Comparison of ENCODE assay signal across 9 cellular contexts in genomic region chr12:69779928-69780327, GRCh38. TPM values are rescaled to one million over a fixed set of nuclear protein-coding genes. Genes with fewer than 3 reads are reported as not detected.
A peak's percentile ranks its signal among the peaks of the same experiment; 100 is the strongest.
DNase-seq lines count a peak whose midpoint lies in the region; ATAC-seq, FAIRE-seq and TF ChIP-seq lines count a peak whose summit lies in the region.
"Had no signal": no experiment of that assay in that cellular context is flagged by ENCODE, and none has a peak within 500 bp of the region (broad histone marks: within the 10 kb centered on the region; RNA-seq: fewer than 3 reads in every experiment).

No MANE protein-coding gene starts in this region.

- H3K4me1 ChIP-seq in esophagus muscularis mucosa = no peaks in the 10 kb centered on the region

- no peaks in the 10 kb centered on the region for H3K27me3 Mint-ChIP-seq in CD4-positive, alpha-beta T cell

- no peak overlapping the region for H3K4me3 ChIP-seq in WI38 (ENCODE audit: low read depth, low read length)
- no peak overlapping the region for H3K4me3 ChIP-seq in esophagus muscularis mucosa

- no peak for TF ChIP-seq POLR2A in esophagus muscularis mucosa (IDR thresholded peaks at IDR 0.05; ENCODE audit: low read depth)

- no peaks in the 10 kb centered on the region for H3K36me3 ChIP-seq in esophagus muscularis mucosa

- H3K9me3 ChIP-seq in esophagus muscularis mucosa = peaks cover 0 to 7% (median 0%) of the 10 kb centered on the region in 4 donors
- no peaks in the 10 kb centered on the region for H3K9me3 ChIP-seq in CD4-positive, alpha-beta T cell (ENCODE audit: control insufficient read depth, low read length)
- H3K9me3 ChIP-seq: neutrophil had no signal

- no peak for ATAC-seq in HG02852 (IDR thresholded peaks at IDR 0.05; ENCODE audit: unreplicated experiment)
- no peak for ATAC-seq in CD4-positive, alpha-beta T cell (ENCODE audit: poor library complexity)
- ATAC-seq in HG03565 (IDR thresholded peaks at IDR 0.05; ENCODE audit: unreplicated experiment) = no peak

- H3K27ac Mint-ChIP-seq in CD4-positive, alpha-beta T cell = no peak overlapping the region

- TF ChIP-seq EP300 in esophagus muscularis mucosa (IDR thresholded peaks at IDR 0.05) = no peak

- no peak overlapping the region for H3K4me3 Mint-ChIP-seq in CD4-positive, alpha-beta T cell

- peaks cover 54% of the 10 kb centered on the region for H3K36me3 Mint-ChIP-seq in CD4-positive, alpha-beta T cell (ENCODE audit: low read depth)

- TF ChIP-seq CTCF in WI38 (IDR thresholded peaks at IDR 0.05; ENCODE audit: low read depth, low read length) = peak; percentile 33; the same call in 1 of the 2 replicates
- no peak for TF ChIP-seq CTCF in esophagus muscularis mucosa (IDR thresholded peaks at IDR 0.05)
- TF ChIP-seq CTCF in CD4-positive, alpha-beta T cell (IDR thresholded peaks at IDR 0.05) = no peak

- intact Hi-C loops in esophagus muscularis mucosa (cut with DNase I) = no loop called here
- intact Hi-C loops in CD4-positive, alpha-beta T cell (cut with DNase I, micrococcal nuclease) = no loop called here

- H3K27ac ChIP-seq in esophagus muscularis mucosa (replicated peaks in 1 of 4) = no peak overlapping the region
- no peak overlapping the region for H3K27ac ChIP-seq in CD4-positive, alpha-beta T cell (ENCODE audit: low read depth, low read length)
- H3K27ac ChIP-seq: neutrophil had no signal

- no peaks in the 10 kb centered on the region for H3K27me3 ChIP-seq in esophagus muscularis mucosa
- H3K27me3 ChIP-seq in CD4-positive, alpha-beta T cell (ENCODE audit: control insufficient read depth, insufficient read depth, low read length) = no peaks in the 10 kb centered on the region
- H3K27me3 ChIP-seq: neutrophil had no signal

- DNase-seq in DMS53 treated with DMSO at 0.1 percent for 48 hours (lab: John Stamatoyannopoulos, UW; ENCODE audit: unreplicated experiment) = peak; percentile 7
- peak; percentile 41 for DNase-seq in HTR-8/SVneo (ENCODE audit: insufficient read length, low spot score)
- peak; percentile 0 for DNase-seq in kidney glomerular epithelial cell (lab: John Stamatoyannopoulos, UW)
- DNase-seq in esophagus muscularis mucosa (ENCODE audit: extremely low spot score) = no peak
- DNase-seq in CD4-positive, alpha-beta T cell = no peak

- peaks cover 3% of the 10 kb centered on the region for H3K9me3 Mint-ChIP-seq in CD4-positive, alpha-beta T cell

- CTCF ChIA-PET in CD4-positive, alpha-beta T cell (lab: Charles Lee) = no interaction called here

- FAIRE-seq in HTR-8/SVneo (lab: Jason Lieb, UNC) = peak; percentile 42

- 59% methylated on average over 7 of the region's 7 CpGs for WGBS in esophagus muscularis mucosa

- POLR2A ChIA-PET in CD4-positive, alpha-beta T cell (lab: Charles Lee) = no interaction called here

- H3K4me1 Mint-ChIP-seq in CD4-positive, alpha-beta T cell (ENCODE audit: low read depth) = peaks cover 5% of the 10 kb centered on the region

RNA-seq across cellular contexts. Expression of gene RAB3IP, which starts 41.3 kb away (rescaled TPM):
- 10 to 100 TPM in 2 of 4 donors, 1 to 10 TPM in 2; 8.2 to 18.5 (median 11.2) TPM for total RNA-seq in esophagus muscularis mucosa
- total RNA-seq in CD4-positive, alpha-beta T cell = 10 to 100 TPM; 15.2 to 19.6 TPM

RNA-seq across cellular contexts. Expression of gene MYRFL, which starts 45.1 kb away (rescaled TPM):
- total RNA-seq in esophagus muscularis mucosa = not detected
- total RNA-seq in CD4-positive, alpha-beta T cell = not detected

Comparison
In these comparisons a context has a peak if more than half of its experiments do, and no peak if none do; other contexts are left out.
1. DNase-seq: peak in DMS53 treated with DMSO at 0.1 percent for 48 hours (single experiment), HTR-8/SVneo (single experiment) and kidney glomerular epithelial cell (single experiment); none in esophagus muscularis mucosa (single experiment) and CD4-positive, alpha-beta T cell (0 of 10).